Comparison of ENCODE assay signal across 1 cellular context in genomic region chr5:38535281-38535750, GRCh38.
TF ChIP-seq lines count a peak whose summit lies in the region.

No MANE protein-coding gene starts in this region.

TF ChIP-seq in HepG2, 621 proteins besides CTCF, POLR2A, EP300 and RAD21 (continued from another document):
- TF ChIP-seq NBN (conservative IDR thresholded peaks at IDR 0.05) (no peak), ZNF503 (CRISPR knock-in tag; IDR thresholded peaks at IDR 0.05) (no peak), ZNF746 (CRISPR knock-in tag; IDR thresholded peaks at IDR 0.05) (no peak), ZNF720 (CRISPR knock-in tag; IDR thresholded peaks at IDR 0.05) (no peak), NCOA5 (CRISPR knock-in tag; IDR thresholded peaks at IDR 0.05) (no peak), NFE2L2 (IDR thresholded peaks at IDR 0.05; ENCODE audit: low read length) (no peak), ZNF263 (CRISPR knock-in tag; IDR thresholded peaks at IDR 0.05) (no peak), PAWR (CRISPR knock-in tag; IDR thresholded peaks at IDR 0.05; ENCODE audit: borderline replicate concordance) (no peak), HCFC1 (IDR thresholded peaks at IDR 0.05; ENCODE audit: low read depth, low read length) (no peak)
- TF ChIP-seq, protein P1, sequence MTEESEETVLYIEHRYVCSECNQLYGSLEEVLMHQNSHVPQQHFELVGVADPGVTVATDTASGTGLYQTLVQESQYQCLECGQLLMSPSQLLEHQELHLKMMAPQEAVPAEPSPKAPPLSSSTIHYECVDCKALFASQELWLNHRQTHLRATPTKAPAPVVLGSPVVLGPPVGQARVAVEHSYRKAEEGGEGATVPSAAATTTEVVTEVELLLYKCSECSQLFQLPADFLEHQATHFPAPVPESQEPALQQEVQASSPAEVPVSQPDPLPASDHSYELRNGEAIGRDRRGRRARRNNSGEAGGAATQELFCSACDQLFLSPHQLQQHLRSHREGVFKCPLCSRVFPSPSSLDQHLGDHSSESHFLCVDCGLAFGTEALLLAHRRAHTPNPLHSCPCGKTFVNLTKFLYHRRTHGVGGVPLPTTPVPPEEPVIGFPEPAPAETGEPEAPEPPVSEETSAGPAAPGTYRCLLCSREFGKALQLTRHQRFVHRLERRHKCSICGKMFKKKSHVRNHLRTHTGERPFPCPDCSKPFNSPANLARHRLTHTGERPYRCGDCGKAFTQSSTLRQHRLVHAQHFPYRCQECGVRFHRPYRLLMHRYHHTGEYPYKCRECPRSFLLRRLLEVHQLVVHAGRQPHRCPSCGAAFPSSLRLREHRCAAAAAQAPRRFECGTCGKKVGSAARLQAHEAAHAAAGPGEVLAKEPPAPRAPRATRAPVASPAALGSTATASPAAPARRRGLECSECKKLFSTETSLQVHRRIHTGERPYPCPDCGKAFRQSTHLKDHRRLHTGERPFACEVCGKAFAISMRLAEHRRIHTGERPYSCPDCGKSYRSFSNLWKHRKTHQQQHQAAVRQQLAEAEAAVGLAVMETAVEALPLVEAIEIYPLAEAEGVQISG (CRISPR knock-in tag; IDR thresholded peaks at IDR 0.05): 0 out of 2 replicates have a peak, but pooled peaks have one; percentile 3
